16 cellular contexts compared by ENCODE assay signal in the genomic region with DNA sequence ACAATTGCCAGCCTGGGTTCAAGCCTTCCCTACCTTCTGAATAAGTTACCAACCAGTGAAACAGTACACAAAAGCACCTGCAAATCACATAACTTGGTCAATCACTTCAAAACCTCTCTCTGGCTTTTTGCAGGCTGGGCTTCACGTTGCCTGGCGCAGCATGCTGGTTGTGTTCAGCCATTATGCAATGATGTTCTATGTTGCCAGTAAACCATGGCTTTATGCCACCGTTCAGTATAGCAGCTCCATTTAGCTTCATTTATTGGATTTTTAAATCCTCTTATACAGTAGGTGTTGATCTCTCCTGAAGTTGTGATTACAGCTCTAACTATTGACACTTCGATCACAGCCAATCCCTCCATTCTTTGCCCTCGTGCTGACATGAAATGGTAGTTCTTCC.
A peak's percentile ranks its signal among the peaks of the same experiment; 100 is the strongest.
DNase-seq lines count a peak whose midpoint lies in the region; ATAC-seq, FAIRE-seq and TF ChIP-seq lines count a peak whose summit lies in the region.
"Had no signal": no experiment of that assay in that cellular context is flagged by ENCODE, and none has a peak within 500 bp of the region (broad histone marks: within the 10 kb centered on the region; RNA-seq: fewer than 3 reads in every experiment).

No MANE protein-coding gene starts in this region.

- H4K5ac ChIP-seq in H1 (ENCODE audit: insufficient read length, low read depth, low read length) = no peak overlapping the region

- H4K8ac ChIP-seq in H1 (ENCODE audit: extremely low read depth, insufficient read depth, low read length) = no peak overlapping the region

- no peak overlapping the region for H3K27ac ChIP-seq in H1 (ENCODE audit: low read depth, low read length)

- H2AFZ ChIP-seq in H1 (ENCODE audit: low read length) = no peak overlapping the region; the same call in 1 of the 2 replicates

- no peaks in the 10 kb centered on the region for H3K79me1 ChIP-seq in H1 (ENCODE audit: low read depth, low read length)

- no peak overlapping the region for H3K14ac ChIP-seq in H1 (ENCODE audit: insufficient read length)

- H3K4me3 ChIP-seq in H1 (ENCODE audit: extremely low read depth in 1 of 4, insufficient read depth in 2 of 4, low read depth in 3 of 4, low read length in 4 of 4) = no peak overlapping the region
- H3K4me3 ChIP-seq: HAP-1 had no signal

- no peak overlapping the region for H3K56ac ChIP-seq in H1 (replicated peaks; ENCODE audit: insufficient read length, low read depth, low read length)

- no peak overlapping the region for H2BK20ac ChIP-seq in H1 (ENCODE audit: low read length)

- peak; percentile 24 for DNase-seq in amniotic epithelial cell (ENCODE audit: low read depth)
- no peak for DNase-seq in H1 (ENCODE audit: low read depth in 1 of 2, low spot score in 2 of 2)
- peak; percentile 32 for DNase-seq in medulla oblongata (ENCODE audit: extremely low spot score)
- peak; percentile 72 for DNase-seq in superior temporal gyrus (ENCODE audit: extremely low spot score)
- DNase-seq in DMS 273 treated with DMSO at 0.1 percent for 48 hours (lab: John Stamatoyannopoulos, UW) = no peak
- DNase-seq: amniotic stem cell, BE2C, DMS79, NCI-H1694 treated with DMSO at 0.1 percent for 48 hours, NCI-H446 treated with DMSO at 0.1 percent for 48 hours, SIG-M5, T-helper 2 cell had no signal

- H3K4me1 ChIP-seq in H1 (replicated peaks in 1 of 4; ENCODE audit: control insufficient read depth in 3 of 4, insufficient read depth in 4 of 4, low read length in 3 of 4) = peaks cover 0 to 6% (median 4%) of the 10 kb centered on the region in 4 experiments; a peak in 3 of 7 replicates
- H3K4me1 ChIP-seq: BE2C had no signal

- H3K4ac ChIP-seq in H1 (replicated peaks; ENCODE audit: insufficient read length, low read depth, low read length) = no peak overlapping the region

- no peaks in the 10 kb centered on the region for H3K23me2 ChIP-seq in H1 (ENCODE audit: low read depth, low read length)

- H2BK15ac ChIP-seq in H1 (ENCODE audit: low read length) = no peak overlapping the region

- no peak overlapping the region for H3K23ac ChIP-seq in H1 (ENCODE audit: insufficient read length)

- H3K36me3 ChIP-seq in H1 (ENCODE audit: control insufficient read depth in 2 of 4, insufficient read depth in 4 of 4, low read length in 3 of 4) = no peaks in the 10 kb centered on the region
- H3K36me3 ChIP-seq: BE2C, HAP-1 had no signal

- no peak for TF ChIP-seq RAD21 in H1 (IDR thresholded peaks at IDR 0.05 in 1 of 2, conservative IDR thresholded peaks at IDR 0.05 in 1 of 2; ENCODE audit: low read depth in 2 of 2, low read length in 2 of 2)

- 0 out of 2 replicates have a peak overlapping the region, but pooled peaks have one; percentile 14 for H3K18ac ChIP-seq in H1 (ENCODE audit: extremely low read depth, low read length)

- H3K4me2 ChIP-seq in H1 (ENCODE audit: insufficient read depth in 1 of 2, low read depth in 2 of 2, low read length in 2 of 2) = peak overlapping the region in 1 of 2 experiments; percentile 15; a peak in 1 of 4 replicates

- peak overlapping the region; percentile 21; the same call in 1 of the 2 replicates for H2BK12ac ChIP-seq in H1 (ENCODE audit: low read depth, low read length)

- no peak overlapping the region for H3K9ac ChIP-seq in H1 (replicated peaks in 1 of 4; ENCODE audit: extremely low read depth in 1 of 4, low read depth in 3 of 4, low read length in 3 of 4)

- H3K9me3 ChIP-seq in H1 (ENCODE audit: insufficient read depth in 2 of 2, low read depth in 1 of 2, low read length in 1 of 2) = no peaks in the 10 kb centered on the region
- H3K9me3 ChIP-seq: BE2C, HAP-1 had no signal

- no peak for TF ChIP-seq EP300 in H1 (IDR thresholded peaks at IDR 0.05; ENCODE audit: borderline replicate concordance in 1 of 2, low read depth in 2 of 2, low read length in 2 of 2)

- H3K79me2 ChIP-seq in H1 (ENCODE audit: control insufficient read depth in 1 of 2, insufficient read depth in 2 of 2, low read length in 2 of 2) = no peaks in the 10 kb centered on the region

- TF ChIP-seq CTCF in H1 (IDR thresholded peaks at IDR 0.05; ENCODE audit: control extremely low read depth in 1 of 3, insufficient read depth in 1 of 3, low read depth in 1 of 3, low read length in 3 of 3) = no peak

- POLR2A ChIA-PET in H1 (lab: Charles Lee; ENCODE audit: partially characterized antibody) = no interaction called here

- TF ChIP-seq POLR2A in H1 (IDR thresholded peaks at IDR 0.05; ENCODE audit: control extremely low read depth in 1 of 2, low read depth in 2 of 2, low read length in 2 of 2) = no peak

- ATAC-seq in HG03108 (IDR thresholded peaks at IDR 0.05; ENCODE audit: unreplicated experiment) (no peak), HG02763 (IDR thresholded peaks at IDR 0.05; ENCODE audit: unreplicated experiment) (no peak)

- WGBS in H1 (ENCODE audit: extremely low coverage in 1 of 2, insufficient coverage in 1 of 2, insufficient read length in 1 of 2, insufficient replicate concordance in 2 of 2, low coverage in 1 of 2, low lambda C conversion rate in 2 of 2, missing lambda C conversion rate in 1 of 2), 2 experiments = 81% methylated on average over 5 of the region's 5 CpGs; no CpG with 5 or more reads in 1 of the 2 experiments

- CTCF ChIA-PET in H1 (lab: Charles Lee; ENCODE audit: partially characterized antibody) = interaction anchor here (1.0 kb wide), 1 partner anchor 251 kb away, joined by 3 read pairs; no protein-coding TSS in a partner anchor

- peak overlapping the region; percentile 19; the same call in 1 of the 2 replicates for H2AK5ac ChIP-seq in H1 (ENCODE audit: low read depth, low read length)

- H3K27me3 ChIP-seq in H1 (replicated peaks in 1 of 4; ENCODE audit: control insufficient read depth in 3 of 4, extremely low read depth in 1 of 4, insufficient read depth in 3 of 4, low read length in 3 of 4) = peaks cover 2 to 8% (median 6%) of the 10 kb centered on the region in 4 experiments; a peak in 4 of 7 replicates
- H3K27me3 ChIP-seq: BE2C had no signal

- H2BK5ac ChIP-seq in H1 (ENCODE audit: low read depth, low read length) = no peak overlapping the region

- H2BK120ac ChIP-seq in H1 (replicated peaks; ENCODE audit: low read depth, low read length) = no peak overlapping the region

- H4K20me1 ChIP-seq in H1 (replicated peaks in 1 of 2; ENCODE audit: control insufficient read depth in 1 of 2, insufficient read depth in 2 of 2, low read length in 2 of 2) = no peaks in the 10 kb centered on the region

- H4K91ac ChIP-seq in H1 (replicated peaks; ENCODE audit: insufficient read length, low read length) = no peak overlapping the region

- FAIRE-seq in H1 (lab: Jason Lieb, UNC) = no peak
- FAIRE-seq: GM18507 had no signal

TF ChIP-seq in H1, 55 proteins besides CTCF, POLR2A, EP300 and RAD21:
- TF ChIP-seq HDAC6 (IDR thresholded peaks at IDR 0.05; ENCODE audit: low read depth, low read length) (no peak), SIRT6 (IDR thresholded peaks at IDR 0.05; ENCODE audit: low read length) (no peak), CHD1 (IDR thresholded peaks at IDR 0.05; ENCODE audit: low read depth, low read length) (no peak), ASH2L (IDR thresholded peaks at IDR 0.05; ENCODE audit: low read length) (no peak), TCF12 (IDR thresholded peaks at IDR 0.05; ENCODE audit: low read depth, low read length) (no peak), MAFK (IDR thresholded peaks at IDR 0.05; ENCODE audit: low read depth, low read length) (no peak), POLR2AphosphoS5 (IDR thresholded peaks at IDR 0.05; ENCODE audit: low read depth, low read length) (no peak)

Comparison
In these comparisons a context has a peak if more than half of its experiments do, and no peak if none do; other contexts are left out.
1. DNase-seq: peak in amniotic epithelial cell (single experiment), medulla oblongata (single experiment) and superior temporal gyrus (single experiment); none in H1 (0 of 2) and DMS 273 treated with DMSO at 0.1 percent for 48 hours (single experiment).